Comparison of ENCODE assay signal across 24 cellular contexts in the genomic region with DNA sequence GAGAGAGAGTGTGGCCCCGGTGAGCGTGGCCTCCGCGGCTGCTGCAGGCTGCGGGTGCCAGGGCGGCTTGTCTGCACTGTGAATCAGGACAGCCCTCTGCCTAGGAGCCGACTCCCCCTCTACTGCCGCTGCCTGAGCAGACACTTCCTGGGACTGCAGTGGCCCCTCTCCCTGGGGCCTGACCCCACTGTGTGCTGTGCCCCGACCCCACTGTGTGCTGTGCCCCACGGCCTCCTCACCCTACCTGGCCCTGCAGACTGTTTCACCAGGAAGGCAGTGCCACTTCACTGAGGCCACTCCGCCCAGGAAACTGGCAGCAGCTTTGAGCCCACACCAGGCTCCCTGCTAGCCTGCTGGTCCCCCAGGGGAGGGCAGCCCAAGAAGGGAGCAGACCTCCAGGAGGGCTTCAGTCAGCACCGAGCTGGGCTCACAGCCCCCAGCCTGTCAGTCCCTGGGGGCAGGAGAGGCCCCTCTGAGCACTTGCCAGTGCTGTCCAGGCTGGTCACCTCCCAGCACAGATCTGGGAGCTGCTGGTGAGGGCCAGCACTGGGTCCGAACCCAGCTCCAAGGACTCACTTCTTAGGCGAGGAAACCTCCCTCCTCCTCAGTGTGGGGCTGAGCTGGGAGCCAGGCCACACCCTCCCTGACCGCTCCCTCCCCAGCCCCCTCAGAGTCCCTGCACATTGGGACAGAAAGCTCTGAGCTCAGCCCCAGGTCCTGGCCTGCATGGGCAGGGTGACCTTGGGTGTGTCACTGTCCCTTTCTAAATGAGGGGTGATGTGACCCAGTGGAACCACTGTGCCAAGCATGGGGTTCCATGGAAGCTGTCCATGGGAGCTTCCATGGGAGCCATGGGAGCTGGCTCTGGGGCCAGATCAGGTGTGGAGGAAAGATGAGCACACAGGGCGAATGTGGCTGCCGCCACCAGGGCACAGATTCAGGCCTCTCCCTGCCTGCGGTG. TPM values are rescaled to one million over a fixed set of nuclear protein-coding genes. Genes with fewer than 3 reads are reported as not detected.
"Had no signal": no experiment of that assay in that cellular context is flagged by ENCODE, and none has a peak within 500 bp of the region (broad histone marks: within the 10 kb centered on the region; RNA-seq: fewer than 3 reads in every experiment).

No MANE protein-coding gene starts in this region.

- DNase-seq: activated CD4-positive, alpha-beta T cell treated with anti-CD3 and anti-CD28 coated beads, Interleukin-2, amount 10 ng/mL, durations not matched to agents 24 days and 14 days; activated CD8-positive, alpha-beta T cell treated with anti-CD3 and anti-CD28 coated beads, Interleukin-2, amount 10 ng/mL, durations not matched to agents 7 days and 5 days; activated effector memory CD4-positive, alpha-beta T cell treated with Interleukin-2 at 50 U/mL for 16 hours; activated naive CD4-positive, alpha-beta T cell treated with anti-CD3 and anti-CD28 coated beads, Interleukin-2, amount 50 U/mL, for 16 hours; activated T-cell treated with anti-CD3 and anti-CD28 coated beads, Interleukin-2, amount 50 U/mL, for 4 hours; aorta; cortex of kidney; gastrocnemius medialis; left lung; mammary epithelial cell; stimulated activated CD4-positive, alpha-beta T cell treated with anti-CD3 and anti-CD28 coated beads, Interleukin-12 subunit alpha, Interleukin-12 subunit beta, amount 100 ng/mL, for 4 hours; stimulated activated CD4-positive, alpha-beta T cell treated with anti-CD3 and anti-CD28 coated beads, Interleukin-1b, Interleukin-23, amount 100 ng/mL, for 48 hours; stimulated activated CD8-positive, alpha-beta memory T cell treated with anti-CD3 and anti-CD28 coated beads, Interleukin-4, amount 100 ng/mL, for 48 hours; stimulated activated naive CD4-positive, alpha-beta T cell treated with Interleukin-2 at 50 U/mL for 16 hours; tibial artery; uterus had no signal

- H3K4me3 ChIP-seq: gastrocnemius medialis, heart left ventricle, left lung, tibial artery, uterus had no signal

- H3K27me3 Mint-ChIP-seq: activated CD4-positive, alpha-beta T cell treated with anti-CD3 and anti-CD28 coated beads, Interleukin-2, amount 10 ng/mL, durations not matched to agents 24 days and 14 days; central memory CD8-positive, alpha-beta T cell had no signal

- H3K4me1 Mint-ChIP-seq: activated CD4-positive, alpha-beta T cell treated with anti-CD3 and anti-CD28 coated beads, Interleukin-2, amount 10 ng/mL, durations not matched to agents 24 days and 14 days had no signal

- H3K9me3 Mint-ChIP-seq: activated CD4-positive, alpha-beta T cell treated with anti-CD3 and anti-CD28 coated beads, Interleukin-2, amount 10 ng/mL, durations not matched to agents 24 days and 14 days; activated T-cell treated with anti-CD3 and anti-CD28 coated beads, Interleukin-2, amount 50 U/mL, for 4 hours; central memory CD8-positive, alpha-beta T cell had no signal

- ATAC-seq: activated CD8-positive, alpha-beta T cell treated with anti-CD3 and anti-CD28 coated beads, Interleukin-2, amount 10 ng/mL, durations not matched to agents 7 days and 5 days; esophagus mucosa; gastrocnemius medialis; left lung had no signal

- H3K27ac Mint-ChIP-seq: activated CD4-positive, alpha-beta T cell treated with anti-CD3 and anti-CD28 coated beads, Interleukin-2, amount 10 ng/mL, durations not matched to agents 24 days and 14 days; activated CD8-positive, alpha-beta T cell treated with anti-CD3 and anti-CD28 coated beads, Interleukin-2, amount 10 ng/mL, durations not matched to agents 7 days and 5 days; progenitor cell of endocrine pancreas had no signal

- H3K27ac ChIP-seq: gastrocnemius medialis, heart left ventricle, left lung, tibial artery, uterus had no signal

- H3K4me1 ChIP-seq: left lung, tibial artery, uterus had no signal

- H3K27me3 ChIP-seq: gastrocnemius medialis, heart left ventricle, left lung, tibial artery, uterus had no signal

- H3K36me3 ChIP-seq: gastrocnemius medialis, left lung, uterus had no signal

- H3K4me3 Mint-ChIP-seq: activated CD4-positive, alpha-beta T cell treated with anti-CD3 and anti-CD28 coated beads, Interleukin-2, amount 10 ng/mL, durations not matched to agents 24 days and 14 days; activated CD8-positive, alpha-beta T cell treated with anti-CD3 and anti-CD28 coated beads, Interleukin-2, amount 10 ng/mL, durations not matched to agents 7 days and 5 days; activated T-cell treated with anti-CD3 and anti-CD28 coated beads, Interleukin-2, amount 50 U/mL, for 4 hours; central memory CD8-positive, alpha-beta T cell had no signal

- H3K9me3 ChIP-seq: gastrocnemius medialis, heart left ventricle, left lung, tibial artery, uterus had no signal

RNA-seq across cellular contexts. Expression of a gene that starts 56.8 kb away (rescaled TPM):
- total RNA-seq: activated CD4-positive, alpha-beta T cell treated with anti-CD3 and anti-CD28 coated beads, Interleukin-2, amount 10 ng/mL, durations not matched to agents 24 days and 14 days; activated CD8-positive, alpha-beta T cell treated with anti-CD3 and anti-CD28 coated beads, Interleukin-2, amount 10 ng/mL, durations not matched to agents 7 days and 5 days; activated T-cell treated with anti-CD3 and anti-CD28 coated beads, Interleukin-2, amount 50 U/mL, for 4 hours; aorta; esophagus mucosa; gastrocnemius medialis; heart left ventricle; kidney epithelial cell; left lung; mammary epithelial cell; mononuclear cell; omental fat pad; progenitor cell of endocrine pancreas; uterus had no signal
- polyA plus RNA-seq: aorta, heart left ventricle, mammary epithelial cell, neural cell had no signal
